In genomic region chr17:74810699-74811485, GRCh38 we compare ENCODE assay signal across 27 cellular contexts.
A peak's percentile ranks its signal among the peaks of the same experiment; 100 is the strongest.
DNase-seq lines count a peak whose midpoint lies in the region.
"Had no signal": no experiment of that assay in that cellular context is flagged by ENCODE, and none has a peak within 500 bp of the region (broad histone marks: within the 10 kb centered on the region; RNA-seq: fewer than 3 reads in every experiment).

No MANE protein-coding gene starts in this region.

- DNase-seq in NCI-H446 (lab: John Stamatoyannopoulos, UW) (peak; percentile 78 to 91), caudate nucleus (lab: John Stamatoyannopoulos, UW) (peak in 18 of 61 donors; percentile 16 to 82 (median 40)), kidney tubule cell (ENCODE audit: low spot score) (peak; percentile 21), retina (peak; percentile 54), GF-D8 (lab: John Stamatoyannopoulos, UW) (no peak), NCI-H2227 (lab: John Stamatoyannopoulos, UW; ENCODE audit: unreplicated experiment) (no peak), DMS 273 (lab: John Stamatoyannopoulos, UW; ENCODE audit: unreplicated experiment) (no peak)
- no peak for DNase-seq in activated naive CD4-positive, alpha-beta T cell (lab: John Stamatoyannopoulos, UW)
- DNase-seq: activated CD4-positive, CD25-positive, alpha-beta regulatory T cell treated with anti-CD3 and anti-CD28 coated beads, Interleukin-2, amount 50 U/mL, for 72 hours; activated CD8-positive, alpha-beta T cell treated with anti-CD3 and anti-CD28 coated beads for 36 hours; activated naive CD8-positive, alpha-beta T cell treated with anti-CD3 and anti-CD28 coated beads, Interleukin-2, amount 10 ng/mL, durations not matched to agents 7 days and 5 days; Calu3; central memory CD4-positive, alpha-beta T cell; glutamatergic neuron; GOT3; mammary epithelial cell; MV-4-11; NCI-H1436 treated with DMSO at 0.1 percent for 48 hours; NCI-H524; NK-92 treated with Interleukin-12 subunit alpha and Interleukin-12 subunit beta, amount 100 ng/mL, for 24 hours; PC-9; SIG-M5; stimulated activated naive CD4-positive, alpha-beta T cell; SW 1271 had no signal

- peak overlapping the region; percentile 2 for H3K27ac ChIP-seq in caudate nucleus (ENCODE audit: low read depth, low read length)
- H3K27ac ChIP-seq: ascending aorta, C4-2B, PC-9, prostate gland had no signal

Comparison
In these comparisons a context has a peak if more than half of its experiments do, and no peak if none do; other contexts are left out.
1. DNase-seq: peak in NCI-H446 (2 of 2), kidney tubule cell (single experiment) and retina (single experiment); none in GF-D8 (single experiment), activated naive CD4-positive, alpha-beta T cell (0 of 4), NCI-H2227 (single experiment) and DMS 273 (single experiment).